20 cellular contexts compared by ENCODE assay signal in genomic region chr9:32954642-32955041, GRCh38. TPM values are rescaled to one million over a fixed set of nuclear protein-coding genes. Genes with fewer than 3 reads are reported as not detected.
DNase-seq lines count a peak whose midpoint lies in the region; ATAC-seq, FAIRE-seq and TF ChIP-seq lines count a peak whose summit lies in the region.
"Had no signal": no experiment of that assay in that cellular context is flagged by ENCODE, and none has a peak within 500 bp of the region (broad histone marks: within the 10 kb centered on the region; RNA-seq: fewer than 3 reads in every experiment).

No MANE protein-coding gene starts in this region.

- no peaks in the 10 kb centered on the region for H3K36me3 ChIP-seq in fibroblast of lung (ENCODE audit: control insufficient read depth, insufficient read depth, low read length)
- H3K36me3 ChIP-seq: Peyer's patch, right atrium auricular region, upper lobe of right lung had no signal

- no peaks in the 10 kb centered on the region for H3K27me3 ChIP-seq in fibroblast of lung (ENCODE audit: control insufficient read depth, insufficient read depth, low read length)
- H3K27me3 ChIP-seq: gastrocnemius medialis, Peyer's patch, right atrium auricular region had no signal

- H4K20me1 ChIP-seq in fibroblast of lung (ENCODE audit: control insufficient read depth, extremely low read depth, insufficient read depth, low read length) = no peaks in the 10 kb centered on the region

- H3K4me3 ChIP-seq in fibroblast of lung (replicated peaks in 1 of 4; ENCODE audit: control extremely low read depth in 1 of 4, insufficient read depth in 1 of 4, low read depth in 3 of 4, low read length in 4 of 4) = no peak overlapping the region
- H3K4me3 ChIP-seq: coronary artery, gastrocnemius medialis, Peyer's patch, right atrium auricular region, upper lobe of right lung had no signal

- no peak overlapping the region for H2AFZ ChIP-seq in fibroblast of lung (ENCODE audit: low read length)

- no peak overlapping the region for H3K27ac ChIP-seq in fibroblast of lung (ENCODE audit: insufficient read depth, low read length)
- H3K27ac ChIP-seq: coronary artery, gastrocnemius medialis, Peyer's patch, right atrium auricular region, upper lobe of right lung had no signal

- H3K4me1 ChIP-seq in fibroblast of lung (ENCODE audit: control insufficient read depth, extremely low read depth, insufficient read depth, low read length) = no peaks in the 10 kb centered on the region
- H3K4me1 ChIP-seq: gastrocnemius medialis, Peyer's patch, right atrium auricular region, upper lobe of right lung had no signal

- ATAC-seq in HG03457 (IDR thresholded peaks at IDR 0.05; ENCODE audit: unreplicated experiment) = no peak
- ATAC-seq in HG03439 (IDR thresholded peaks at IDR 0.05; ENCODE audit: unreplicated experiment) = no peak
- ATAC-seq: gastrocnemius medialis; natural killer cell; stimulated activated effector memory CD8-positive, alpha-beta T cell treated with anti-CD3 and anti-CD28 coated beads, Interleukin-12 subunit alpha, Interleukin-12 subunit beta, amount 100 ng/mL, for 72 hours; upper lobe of right lung had no signal

- FAIRE-seq in RCC 7860 (lab: Jason Lieb, UNC) = no peak

- no peak for TF ChIP-seq CTCF in fibroblast of lung (conservative IDR thresholded peaks at IDR 0.05 in 1 of 2, IDR thresholded peaks at IDR 0.05 in 1 of 2; ENCODE audit: low read depth in 1 of 2, low read length in 2 of 2)

- peak; percentile 59 for DNase-seq in EH (ENCODE audit: low read depth)
- DNase-seq in NCI-H774 (lab: John Stamatoyannopoulos, UW) = peak; percentile 3
- peak; percentile 42 to 84 for DNase-seq in fibroblast of lung (ENCODE audit: low read depth in 2 of 2)
- peak; percentile 32 for DNase-seq in non-pigmented ciliary epithelial cell (ENCODE audit: low read depth)
- DNase-seq in RCC 7860 (ENCODE audit: low spot score) = no peak
- no peak for DNase-seq in GOT3 (lab: John Stamatoyannopoulos, UW)
- DNase-seq: activated CD4-positive, alpha-beta T cell treated with anti-CD3 and anti-CD28 coated beads for 1 hour; activated T-cell treated with anti-CD3 and anti-CD28 coated beads, Interleukin-2, amount 50 U/mL, for 24 hours; gastrocnemius medialis; natural killer cell; NCI-H1105; NCI-H510A; Peyer's patch; stimulated activated CD4-positive, alpha-beta T cell treated with anti-CD3 and anti-CD28 coated beads, Interleukin-4, amount 100 ng/mL, for 4 hours; upper lobe of right lung had no signal

- H3K79me2 ChIP-seq in fibroblast of lung (ENCODE audit: control insufficient read depth, insufficient read depth, low read length) = no peaks in the 10 kb centered on the region

- no peaks in the 10 kb centered on the region for H3K9me3 ChIP-seq in fibroblast of lung (ENCODE audit: control insufficient read depth, insufficient read depth, low read depth, low read length)
- H3K9me3 ChIP-seq: gastrocnemius medialis, Peyer's patch, right atrium auricular region, upper lobe of right lung had no signal

- no peak overlapping the region for H3K4me2 ChIP-seq in fibroblast of lung (ENCODE audit: extremely low read depth, insufficient read depth, low read length)

- no peak overlapping the region for H3K9ac ChIP-seq in fibroblast of lung (ENCODE audit: insufficient read depth, low read length)

RNA-seq across cellular contexts. Expression of gene APTX, which starts 46.8 kb away (rescaled TPM):
- 42.1 and 50.2 TPM in 2 replicates for total RNA-seq in fibroblast of lung
- 44.0 and 53.9 TPM in 2 replicates for polyA plus RNA-seq in fibroblast of lung
- 33.5 and 43.2 TPM in 2 replicates for polyA plus RNA-seq in fibroblast of lung (2012)
- polyA minus RNA-seq in fibroblast of lung (ENCODE audit: low replicate concordance) = 6.2 and 25.0 TPM in 2 replicates

Comparison
In these comparisons a context has a peak if more than half of its experiments do, and no peak if none do; other contexts are left out.
1. DNase-seq: peak in EH (single experiment), NCI-H774 (single experiment), fibroblast of lung (2 of 2) and non-pigmented ciliary epithelial cell (single experiment); none in RCC 7860 (single experiment) and GOT3 (single experiment).